ENCODE assay signal across 9 cellular contexts in genomic region chr20:25148181-25148981, GRCh38. TPM values are rescaled to one million over a fixed set of nuclear protein-coding genes. Genes with fewer than 3 reads are reported as not detected.
DNase-seq lines count a peak whose midpoint lies in the region; ATAC-seq, FAIRE-seq and TF ChIP-seq lines count a peak whose summit lies in the region.
"Had no signal": no experiment of that assay in that cellular context is flagged by ENCODE, and none has a peak within 500 bp of the region (broad histone marks: within the 10 kb centered on the region; RNA-seq: fewer than 3 reads in every experiment).

No MANE protein-coding gene starts in this region.

- H3K9me3 ChIP-seq in cardiac muscle cell (ENCODE audit: low read depth) (no peaks in the 10 kb centered on the region), gastrocnemius medialis (no peaks in the 10 kb centered on the region), WERI-Rb-1 (ENCODE audit: severe bottlenecking) (no peaks in the 10 kb centered on the region)
- H3K9me3 ChIP-seq: A549 had no signal

- TF ChIP-seq POLR2A in gastrocnemius medialis (IDR thresholded peaks at IDR 0.05): no peak

- H3K4me3 Mint-ChIP-seq in activated naive CD4-positive, alpha-beta T cell treated with anti-CD3 and anti-CD28 coated beads, Interleukin-2, amount 50 U/mL, for 24 hours: peak overlapping the region; percentile 92

- DNase-seq in NCI-H1092 treated with DMSO at 0.1 percent for 48 hours (lab: John Stamatoyannopoulos, UW): peak; percentile 16
- no peak for DNase-seq in NCI-H1092 (lab: John Stamatoyannopoulos, UW)
- DNase-seq in cardiac muscle cell (ENCODE audit: low read depth in 1 of 2, low spot score in 1 of 2): peak; percentile 12 to 70
- DNase-seq in gastrocnemius medialis: no peak
- no peak for DNase-seq in NOMO-1 (lab: John Stamatoyannopoulos, UW; ENCODE audit: unreplicated experiment in 2 of 2)
- DNase-seq in HTR-8/SVneo (ENCODE audit: insufficient read length, low spot score): no peak
- DNase-seq in WERI-Rb-1: no peak

- no peaks in the 10 kb centered on the region for H3K36me3 Mint-ChIP-seq in activated naive CD4-positive, alpha-beta T cell treated with anti-CD3 and anti-CD28 coated beads, Interleukin-2, amount 50 U/mL, for 24 hours

- H3K4me3 ChIP-seq in cardiac muscle cell (no peak overlapping the region), gastrocnemius medialis (peak overlapping the region; percentile 25 to 52 (median 36)), WERI-Rb-1 (ENCODE audit: low read depth, low read length) (no peak overlapping the region)
- H3K4me3 ChIP-seq: A549 had no signal

- peak in 1 of 2 donors; percentile 39 for ATAC-seq in gastrocnemius medialis

- H3K27me3 Mint-ChIP-seq in activated naive CD4-positive, alpha-beta T cell treated with anti-CD3 and anti-CD28 coated beads, Interleukin-2, amount 50 U/mL, for 24 hours: peaks cover 6% of the 10 kb centered on the region

- no peak for TF ChIP-seq CTCF in cardiac muscle cell (IDR thresholded peaks at IDR 0.05; ENCODE audit: low read depth, low read length)
- TF ChIP-seq CTCF in gastrocnemius medialis (IDR thresholded peaks at IDR 0.05 in 4 of 5, conservative IDR thresholded peaks at IDR 0.05 in 1 of 5): no peak
- TF ChIP-seq CTCF in WERI-Rb-1 (IDR thresholded peaks at IDR 0.05; ENCODE audit: low read depth, low read length): no peak

- no peaks in the 10 kb centered on the region for H3K36me3 ChIP-seq in cardiac muscle cell
- H3K36me3 ChIP-seq in gastrocnemius medialis: no peaks in the 10 kb centered on the region
- no peaks in the 10 kb centered on the region for H3K36me3 ChIP-seq in WERI-Rb-1

- H3K27ac Mint-ChIP-seq in activated naive CD4-positive, alpha-beta T cell treated with anti-CD3 and anti-CD28 coated beads, Interleukin-2, amount 50 U/mL, for 24 hours: peak overlapping the region; percentile 96

- H3K4me1 Mint-ChIP-seq in activated naive CD4-positive, alpha-beta T cell treated with anti-CD3 and anti-CD28 coated beads, Interleukin-2, amount 50 U/mL, for 24 hours: peaks cover 10% of the 10 kb centered on the region

- FAIRE-seq in HTR-8/SVneo (lab: Jason Lieb, UNC): no peak
- FAIRE-seq: A549 had no signal

- H3K27me3 ChIP-seq in cardiac muscle cell (peaks cover 34% of the 10 kb centered on the region), gastrocnemius medialis (peaks cover 8 to 23% (median 21%) of the 10 kb centered on the region in 3 donors), WERI-Rb-1 (ENCODE audit: insufficient read depth, low read depth, severe bottlenecking) (no peaks in the 10 kb centered on the region)

- no peaks in the 10 kb centered on the region for H3K9me3 Mint-ChIP-seq in activated naive CD4-positive, alpha-beta T cell treated with anti-CD3 and anti-CD28 coated beads, Interleukin-2, amount 50 U/mL, for 24 hours

- H3K27ac ChIP-seq in cardiac muscle cell: no peak overlapping the region
- H3K27ac ChIP-seq in gastrocnemius medialis: no peak overlapping the region
- H3K27ac ChIP-seq in WERI-Rb-1: no peak overlapping the region
- H3K27ac ChIP-seq: A549 had no signal

- intact Hi-C loops in gastrocnemius medialis (cut with DNase I; ENCODE audit: low total_unique reads): no loop called here

- in situ Hi-C loops in gastrocnemius medialis (cut with MboI; ENCODE audit: low sequenced_read_pairs in 4 of 4): no loop called here

- H3K4me1 ChIP-seq in cardiac muscle cell (ENCODE audit: low read depth) (no peaks in the 10 kb centered on the region), gastrocnemius medialis (peaks cover 7 to 9% of the 10 kb centered on the region in 2 donors)

RNA-seq across cellular contexts. Expression of gene ENTPD6, which starts 47.1 kb away (rescaled TPM):
- 107 and 110 TPM in 2 replicates for total RNA-seq in cardiac muscle cell
- polyA plus RNA-seq in cardiac muscle cell: 95.7 and 107 TPM in 2 replicates
- 10 to 100 TPM; 27.0 to 61.1 (median 50.2) TPM for total RNA-seq in gastrocnemius medialis

Comparison
In these comparisons a context has a peak if more than half of its experiments do, and no peak if none do; other contexts are left out.
1. DNase-seq: peak in NCI-H1092 treated with DMSO at 0.1 percent for 48 hours (single experiment) and cardiac muscle cell (2 of 2); none in NCI-H1092 (single experiment), gastrocnemius medialis (0 of 2), NOMO-1 (0 of 2), HTR-8/SVneo (single experiment) and WERI-Rb-1 (single experiment).
2. H3K4me3 ChIP-seq: peak in gastrocnemius medialis (4 of 4); none in cardiac muscle cell (single experiment) and WERI-Rb-1 (single experiment).